Comparison of ENCODE assay signal across 17 cellular contexts in the genomic region with DNA sequence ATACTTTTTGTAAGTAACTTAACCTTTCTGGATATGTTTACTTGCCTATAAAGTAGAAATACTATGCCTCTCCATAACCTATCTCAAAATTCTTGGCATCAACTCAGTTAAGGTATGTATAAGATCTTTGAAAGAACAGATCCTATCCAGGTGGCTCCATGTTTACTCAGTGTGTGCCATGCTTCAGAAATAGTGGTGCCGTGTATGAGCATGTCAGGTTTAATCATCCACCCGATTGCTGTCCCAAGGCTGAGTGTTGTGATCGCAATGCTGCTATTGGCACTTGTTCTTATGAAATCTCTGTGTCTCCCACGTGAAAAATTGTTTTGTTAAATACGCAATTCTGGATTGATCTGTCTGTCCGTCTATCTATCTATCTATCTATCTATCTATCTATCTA.
DNase-seq lines count a peak whose midpoint lies in the region; ATAC-seq, FAIRE-seq and TF ChIP-seq lines count a peak whose summit lies in the region.
"Had no signal": no experiment of that assay in that cellular context is flagged by ENCODE, and none has a peak within 500 bp of the region (broad histone marks: within the 10 kb centered on the region; RNA-seq: fewer than 3 reads in every experiment).

No MANE protein-coding gene starts in this region.

- no peak overlapping the region for H3K9ac ChIP-seq in IMR-90 (ENCODE audit: low read depth, low read length)
- H3K9ac ChIP-seq: GM23248 had no signal

- no peak for FAIRE-seq in GM12892 (lab: Jason Lieb, UNC)
- FAIRE-seq: A549, GM18507, H54 had no signal

- no peaks in the 10 kb centered on the region for H3K27me3 ChIP-seq in IMR-90 (ENCODE audit: control insufficient read depth, insufficient read depth, low read length)
- no peaks in the 10 kb centered on the region for H3K27me3 ChIP-seq in left ventricle myocardium inferior (ENCODE audit: low read depth)
- H3K27me3 ChIP-seq: BE2C had no signal

- H3K9me3 ChIP-seq in IMR-90 (ENCODE audit: control insufficient read depth, insufficient read depth, low read length): no peaks in the 10 kb centered on the region
- H3K9me3 ChIP-seq in left ventricle myocardium inferior (replicated peaks): no peaks in the 10 kb centered on the region
- H3K9me3 ChIP-seq: BE2C had no signal

- in situ Hi-C loops in IMR-90 (cut with MboI; ENCODE audit: low sequenced_read_pairs): no loop called here

- 100% methylated on average over 1 of the region's 6 CpGs; no CpG with 5 or more reads in 1 of the 2 experiments for WGBS in IMR-90 (ENCODE audit: extremely low coverage in 2 of 2, insufficient read length in 1 of 2), 2 experiments

- no peak overlapping the region for H3K4me2 ChIP-seq in IMR-90 (ENCODE audit: low read depth, low read length)
- H3K4me2 ChIP-seq: A549 had no signal

- no peak overlapping the region for H2AK9ac ChIP-seq in IMR-90 (replicated peaks; ENCODE audit: low read depth, low read length, poor library complexity)

- peak overlapping the region; percentile 92 for H2AK5ac ChIP-seq in IMR-90 (ENCODE audit: low read depth, low read length)

- intact Hi-C loops in IMR-90 (cut with micrococcal nuclease): no loop called here
- intact Hi-C loops in left ventricle myocardium inferior (cut with micrococcal nuclease): no loop called here

- TF ChIP-seq CTCF in IMR-90 (conservative IDR thresholded peaks at IDR 0.05; ENCODE audit: low read depth, low read length) (no peak), RWPE1 (conservative IDR thresholded peaks at IDR 0.05; ENCODE audit: low read depth) (no peak), left ventricle myocardium inferior (IDR thresholded peaks at IDR 0.05; ENCODE audit: borderline replicate concordance) (no peak)

- H3K9me1 ChIP-seq in IMR-90 (ENCODE audit: insufficient read depth, low read length): 0 out of 2 replicates have a peak, but pooled peaks cover 6% of the 10 kb centered on the region

- H4K91ac ChIP-seq in IMR-90 (ENCODE audit: insufficient read depth, low read depth, low read length): peak overlapping the region; percentile 81

- H3K79me1 ChIP-seq in IMR-90 (ENCODE audit: low read depth in 1 of 2, low read length in 2 of 2): no peaks in the 10 kb centered on the region

- no peak overlapping the region for H3K4me3 ChIP-seq in IMR-90 (ENCODE audit: insufficient read depth, low read depth, low read length)
- no peak overlapping the region for H3K4me3 ChIP-seq in left ventricle myocardium inferior
- H3K4me3 ChIP-seq: A549, GM23248 had no signal

- H3K18ac ChIP-seq in IMR-90 (ENCODE audit: low read depth, low read length): peak overlapping the region; percentile 71

- H4K5ac ChIP-seq in IMR-90 (ENCODE audit: low read depth, low read length): peak overlapping the region; percentile 18

- peak overlapping the region; percentile 22 for H2BK5ac ChIP-seq in IMR-90 (ENCODE audit: low read depth, low read length, poor library complexity, severe bottlenecking)

- no peak for TF ChIP-seq RAD21 in IMR-90 (IDR thresholded peaks at IDR 0.05; ENCODE audit: low read length)

- H3K4me1 ChIP-seq in IMR-90 (ENCODE audit: control insufficient read depth, insufficient read depth, low read length): peaks cover 6% of the 10 kb centered on the region
- H3K4me1 ChIP-seq in left ventricle myocardium inferior: no peaks in the 10 kb centered on the region
- H3K4me1 ChIP-seq: BE2C had no signal

- peak overlapping the region; percentile 98 for H2BK120ac ChIP-seq in IMR-90 (ENCODE audit: low read depth, low read length)

- no peak for DNase-seq in IMR-90
- peak; percentile 66 for DNase-seq in RWPE1 (ENCODE audit: low spot score)
- DNase-seq in epithelial cell of prostate (ENCODE audit: low read depth, low spot score): peak; percentile 71
- peak; percentile 36 for DNase-seq in renal cortical epithelial cell (ENCODE audit: low read depth)
- DNase-seq in GM12892 (ENCODE audit: insufficient read length): no peak
- DNase-seq in left ventricle myocardium inferior: no peak
- DNase-seq: BE2C; CD4-positive, alpha-beta memory T cell; COR-L47; GM23248 had no signal

- H3K36me3 ChIP-seq in IMR-90 (ENCODE audit: control insufficient read depth, insufficient read depth, low read length): no peaks in the 10 kb centered on the region
- H3K36me3 ChIP-seq in left ventricle myocardium inferior: no peaks in the 10 kb centered on the region
- H3K36me3 ChIP-seq: BE2C had no signal

- no peak overlapping the region for H2AFZ ChIP-seq in IMR-90 (replicated peaks; ENCODE audit: low read length, poor library complexity)
- H2AFZ ChIP-seq: GM23248 had no signal

- no TSS peak for BruUV-seq in IMR-90 (replicated peaks; lab: Mats Ljungman, UMichigan)

- H3K27ac ChIP-seq in IMR-90 (ENCODE audit: insufficient read depth, low read length) (no peak overlapping the region), RWPE1 (no peak overlapping the region), epithelial cell of prostate (peak overlapping the region; percentile 83), left ventricle myocardium inferior (replicated peaks) (no peak overlapping the region)
- H3K27ac ChIP-seq: C4-2B, GM23248, HL-60 had no signal

- H3K23ac ChIP-seq in IMR-90 (ENCODE audit: low read depth, low read length): peak overlapping the region; percentile 18

- dilution Hi-C loops in IMR-90 (cut with HindIII; ENCODE audit: low sequenced_read_pairs, unreplicated experiment): no loop called here

- peak overlapping the region; percentile 92 for H2BK20ac ChIP-seq in IMR-90 (ENCODE audit: low read depth, low read length)

- CTCF ChIA-PET in IMR-90 (lab: Yijun Ruan, JAX) (interaction anchor here (1.2 kb wide), 1 partner anchor 672 kb away, joined by 3 read pairs; no protein-coding TSS in a partner anchor), RWPE1 (lab: Yijun Ruan, JAX) (no interaction called here)

- ATAC-seq in IMR-90 (ENCODE audit: low read depth) (no peak), GM18870 (IDR thresholded peaks at IDR 0.05; ENCODE audit: unreplicated experiment) (no peak)
- ATAC-seq: A549, HCT116 had no signal

- peak overlapping the region in 1 of 2 experiments; percentile 51; a peak in 3 of 4 replicates for H4K8ac ChIP-seq in IMR-90 (ENCODE audit: low read depth in 2 of 2, low read length in 2 of 2)

- POLR2A ChIA-PET in IMR-90 (lab: Charles Lee; ENCODE audit: unreplicated experiment) (no interaction called here), RWPE1 (lab: Yijun Ruan, JAX; ENCODE audit: low non-redundant PET) (no interaction called here)

- H3K56ac ChIP-seq in IMR-90 (ENCODE audit: extremely low read depth, insufficient read depth, low read length): no peak overlapping the region

- no peaks in the 10 kb centered on the region for H4K20me1 ChIP-seq in IMR-90 (ENCODE audit: insufficient read depth, low read length)

- peak overlapping the region; percentile 92 for H2BK15ac ChIP-seq in IMR-90 (ENCODE audit: low read depth, low read length)

- peak overlapping the region; percentile 48 for H3K14ac ChIP-seq in IMR-90 (replicated peaks; ENCODE audit: low read depth, low read length)

- H3K4ac ChIP-seq in IMR-90 (ENCODE audit: low read depth, low read length): peak overlapping the region; percentile 89

- no peak for TF ChIP-seq POLR2A in IMR-90 (IDR thresholded peaks at IDR 0.05; ENCODE audit: low read depth, low read length)
- no peak for TF ChIP-seq POLR2A in GM12892 (IDR thresholded peaks at IDR 0.05; ENCODE audit: low read depth, low read length)

TF ChIP-seq in IMR-90, 13 proteins besides CTCF, POLR2A, EP300 and RAD21:
- TF ChIP-seq NFE2L2 (IDR thresholded peaks at IDR 0.05; ENCODE audit: low read depth, low read length) (no peak), SMC3 (IDR thresholded peaks at IDR 0.05; ENCODE audit: low read depth, low read length) (no peak), RCOR1 (IDR thresholded peaks at IDR 0.05; ENCODE audit: insufficient replicate concordance, low read length) (no peak), BHLHE40 (IDR thresholded peaks at IDR 0.05; ENCODE audit: low read depth, low read length) (no peak), FOS (IDR thresholded peaks at IDR 0.05; ENCODE audit: low read depth, low read length) (no peak), RFX5 (IDR thresholded peaks at IDR 0.05; ENCODE audit: low read depth, low read length) (no peak), MXI1 (IDR thresholded peaks at IDR 0.05; ENCODE audit: borderline replicate concordance, low read depth, low read length) (no peak), MAZ (IDR thresholded peaks at IDR 0.05; ENCODE audit: borderline replicate concordance, low read depth, low read length) (no peak), CHD1 (IDR thresholded peaks at IDR 0.05; ENCODE audit: low read depth, low read length) (no peak), CEBPB (IDR thresholded peaks at IDR 0.05; ENCODE audit: low read depth, low read length) (no peak), MAFK (IDR thresholded peaks at IDR 0.05; ENCODE audit: low read depth, low read length) (no peak)
- TF ChIP-seq, protein P1, sequence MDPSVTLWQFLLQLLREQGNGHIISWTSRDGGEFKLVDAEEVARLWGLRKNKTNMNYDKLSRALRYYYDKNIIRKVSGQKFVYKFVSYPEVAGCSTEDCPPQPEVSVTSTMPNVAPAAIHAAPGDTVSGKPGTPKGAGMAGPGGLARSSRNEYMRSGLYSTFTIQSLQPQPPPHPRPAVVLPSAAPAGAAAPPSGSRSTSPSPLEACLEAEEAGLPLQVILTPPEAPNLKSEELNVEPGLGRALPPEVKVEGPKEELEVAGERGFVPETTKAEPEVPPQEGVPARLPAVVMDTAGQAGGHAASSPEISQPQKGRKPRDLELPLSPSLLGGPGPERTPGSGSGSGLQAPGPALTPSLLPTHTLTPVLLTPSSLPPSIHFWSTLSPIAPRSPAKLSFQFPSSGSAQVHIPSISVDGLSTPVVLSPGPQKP (IDR thresholded peaks at IDR 0.05; ENCODE audit: borderline replicate concordance, low read depth, low read length): no peak
- TF ChIP-seq, protein P2, sequence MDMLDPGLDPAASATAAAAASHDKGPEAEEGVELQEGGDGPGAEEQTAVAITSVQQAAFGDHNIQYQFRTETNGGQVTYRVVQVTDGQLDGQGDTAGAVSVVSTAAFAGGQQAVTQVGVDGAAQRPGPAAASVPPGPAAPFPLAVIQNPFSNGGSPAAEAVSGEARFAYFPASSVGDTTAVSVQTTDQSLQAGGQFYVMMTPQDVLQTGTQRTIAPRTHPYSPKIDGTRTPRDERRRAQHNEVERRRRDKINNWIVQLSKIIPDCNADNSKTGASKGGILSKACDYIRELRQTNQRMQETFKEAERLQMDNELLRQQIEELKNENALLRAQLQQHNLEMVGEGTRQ (IDR thresholded peaks at IDR 0.05; ENCODE audit: low read depth, low read length): no peak

Comparison
In these comparisons a context has a peak if more than half of its experiments do, and no peak if none do; other contexts are left out.
1. DNase-seq: peak in RWPE1 (single experiment), epithelial cell of prostate (single experiment) and renal cortical epithelial cell (single experiment); none in IMR-90 (single experiment), GM12892 (single experiment) and left ventricle myocardium inferior (single experiment).